ENCODE assay signal across 8 cellular contexts in the genomic region with DNA sequence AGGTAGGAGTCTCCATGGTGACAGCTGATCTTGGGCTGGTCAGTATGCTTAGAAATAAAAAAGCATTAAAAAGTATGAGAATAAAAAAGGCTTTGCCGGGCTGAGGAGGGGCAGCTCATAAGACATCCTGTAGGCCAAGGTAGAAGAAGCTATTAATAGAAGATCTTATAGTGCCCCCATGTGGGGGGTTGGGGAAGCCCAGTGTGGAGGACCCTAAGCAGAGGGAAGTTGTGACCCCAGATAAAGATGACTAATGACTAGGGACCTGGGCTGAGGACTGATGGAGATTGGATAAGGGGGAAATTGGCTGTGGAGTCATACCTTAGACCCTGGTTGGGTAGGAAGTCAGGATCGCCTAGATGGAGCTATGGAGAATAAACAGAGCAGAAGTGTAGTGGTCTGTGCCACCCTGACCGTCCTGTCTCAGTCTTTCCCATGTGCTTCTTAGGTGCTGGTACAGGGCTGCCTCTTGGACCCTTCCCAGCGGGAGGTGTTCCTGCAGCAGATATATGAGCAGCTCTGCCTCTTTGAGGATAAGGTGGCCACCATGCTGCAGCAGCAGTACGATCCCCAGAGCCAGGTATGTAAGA. TPM values are rescaled to one million over a fixed set of nuclear protein-coding genes. Genes with fewer than 3 reads are reported as not detected.
DNase-seq lines count a peak whose midpoint lies in the region; ATAC-seq and TF ChIP-seq lines count a peak whose summit lies in the region.

No MANE protein-coding gene starts in this region.

- intact Hi-C loops in ascending aorta (cut with DNase I) = loop anchor here (1.0 kb wide), 1 partner anchor 187 kb away; no protein-coding TSS in a partner anchor
- intact Hi-C loops in posterior vena cava (cut with DNase I) = loop anchor here in 1 of 2 donors (5.0 kb wide), 1 partner anchor 187 kb away; no protein-coding TSS in a partner anchor

- H3K4me3 ChIP-seq in ascending aorta = no peak overlapping the region

- in situ Hi-C loops in G401 (cut with HindIII; ENCODE audit: low sequenced_read_pairs) = no loop called here

- no peaks in the 10 kb centered on the region for H3K27me3 ChIP-seq in ascending aorta

- H3K27ac ChIP-seq in ascending aorta = no peak overlapping the region

- no peaks in the 10 kb centered on the region for H3K4me1 ChIP-seq in ascending aorta

- DNase-seq in G401 (ENCODE audit: low spot score) (peak; percentile 68), NCI-H1105 (lab: John Stamatoyannopoulos, UW) (peak; percentile 20), T-helper 2 cell (peak in 4 of 5 experiments; percentile 31 to 58 (median 46)), ascending aorta (ENCODE audit: low spot score in 2 of 2) (no peak), iPS-NIHi11 (ENCODE audit: low spot score) (peak; percentile 66), posterior vena cava (ENCODE audit: low spot score) (no peak)
- peak; percentile 40 to 45 for DNase-seq in stimulated activated CD4-positive, alpha-beta T cell treated with anti-CD3 and anti-CD28 coated beads, Interleukin-1b, Interleukin-23, amount 100 ng/mL, for 1 hour (ENCODE audit: low read depth in 2 of 2)

- ATAC-seq in GM18873 (IDR thresholded peaks at IDR 0.05; ENCODE audit: low FRiP score, unreplicated experiment) = no peak

- no peaks in the 10 kb centered on the region for H3K9me3 ChIP-seq in ascending aorta

- peak; percentile 44 to 54 (median 49) for TF ChIP-seq CTCF in ascending aorta (IDR thresholded peaks at IDR 0.05)

- peaks cover 48 to 50% of the 10 kb centered on the region in 2 donors for H3K36me3 ChIP-seq in ascending aorta

RNA-seq across cellular contexts. Expression of gene SZT2, which starts 25.0 kb away (rescaled TPM):
- 4.4 and 7.0 TPM in 2 replicates for total RNA-seq in G401 (2014; rRNA removed; shearing (Covaris generic))
- 35.9 TPM for total RNA-seq in ascending aorta
- total RNA-seq in posterior vena cava = 10 to 100 TPM; 43.3 to 45.8 TPM

RNA-seq across cellular contexts. Expression of gene MED8, which starts 25.1 kb away (rescaled TPM):
- total RNA-seq in G401 (2014; rRNA removed; shearing (Covaris generic)) = 36.2 and 42.2 TPM in 2 replicates
- total RNA-seq in ascending aorta (15.3 TPM), posterior vena cava (10 to 100 TPM; 27.0 to 30.5 TPM)

RNA-seq across cellular contexts. Expression of gene HYI, which starts 39.0 kb away (rescaled TPM):
- total RNA-seq in G401 (2014; rRNA removed; shearing (Covaris generic)) = 22.3 and 30.1 TPM in 2 replicates
- total RNA-seq in ascending aorta (56.4 TPM), posterior vena cava (10 to 100 TPM; 27.6 to 28.8 TPM)

RNA-seq across cellular contexts. Expression of gene ELOVL1, which starts 46.9 kb away (rescaled TPM):
- total RNA-seq in G401 (2014; rRNA removed; shearing (Covaris generic)) = 65.2 and 69.7 TPM in 2 replicates
- total RNA-seq in ascending aorta (39.9 TPM), posterior vena cava (10 to 100 TPM; 58.2 to 64.6 TPM)

RNA-seq across cellular contexts. Expression of gene CDC20, which starts 55.9 kb away (rescaled TPM):
- 263 and 289 TPM in 2 replicates for total RNA-seq in G401 (2014; rRNA removed; shearing (Covaris generic))
- total RNA-seq in ascending aorta (not detected), posterior vena cava (1 to 10 TPM in 1 of 2 donors, under 1 TPM in 1; 0.95 to 1.0 TPM)

Comparison
In these comparisons a context has a peak if more than half of its experiments do, and no peak if none do; other contexts are left out.
1. DNase-seq: peak in G401 (single experiment), NCI-H1105 (single experiment), T-helper 2 cell (4 of 5), iPS-NIHi11 (single experiment) and stimulated activated CD4-positive, alpha-beta T cell treated with anti-CD3 and anti-CD28 coated beads, Interleukin-1b, Interleukin-23, amount 100 ng/mL, for 1 hour (2 of 2); none in ascending aorta (0 of 2) and posterior vena cava (single experiment).